ENCODE assay signal across 27 cellular contexts in the genomic region with DNA sequence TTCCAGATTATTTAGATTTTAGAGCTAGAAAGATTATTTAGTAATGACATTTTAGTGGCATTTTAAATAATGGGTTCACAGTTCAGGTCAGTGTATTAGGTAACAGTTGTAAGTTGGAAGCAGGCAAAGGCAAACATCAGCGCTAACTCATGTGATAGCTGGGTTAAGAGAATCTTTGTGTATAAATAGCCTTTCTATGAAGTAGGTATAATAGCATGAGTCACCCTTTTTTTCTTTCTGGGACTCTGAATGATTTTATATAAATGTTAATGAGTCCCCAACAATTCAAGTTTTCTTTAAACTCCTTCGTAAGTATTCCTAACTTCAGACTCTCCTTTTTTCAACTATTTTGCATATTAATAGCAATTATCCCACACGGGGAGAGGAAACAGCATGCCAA.
DNase-seq lines count a peak whose midpoint lies in the region; ATAC-seq, FAIRE-seq and TF ChIP-seq lines count a peak whose summit lies in the region.
"Had no signal": no experiment of that assay in that cellular context is flagged by ENCODE, and none has a peak within 500 bp of the region (broad histone marks: within the 10 kb centered on the region; RNA-seq: fewer than 3 reads in every experiment).

No MANE protein-coding gene starts in this region.

- no peaks in the 10 kb centered on the region for H3K36me3 Mint-ChIP-seq in astrocyte (ENCODE audit: low read depth, unreplicated experiment)
- H3K36me3 Mint-ChIP-seq: activated naive CD8-positive, alpha-beta T cell treated with anti-CD3 and anti-CD28 coated beads, Interleukin-2, amount 10 ng/mL, durations not matched to agents 7 days and 5 days; IgD-negative memory B cell had no signal

- H3K4me3 Mint-ChIP-seq in astrocyte (ENCODE audit: unreplicated experiment) = no peak overlapping the region
- H3K4me3 Mint-ChIP-seq: activated CD4-positive, alpha-beta T cell treated with anti-CD3 and anti-CD28 coated beads, Interleukin-2, amount 10 ng/mL, durations not matched to agents 24 days and 14 days; activated naive CD8-positive, alpha-beta T cell treated with anti-CD3 and anti-CD28 coated beads, Interleukin-2, amount 10 ng/mL, durations not matched to agents 7 days and 5 days; dendritic cell treated with granulocyte-macrophage colony-stimulating factor and Interleukin-4, amounts not matched to agents 40 ng/mL and 50 ng/mL, for 4 days; IgD-negative memory B cell; natural killer cell; stimulated activated naive CD8-positive, alpha-beta T cell treated with anti-CD3 and anti-CD28 coated beads, Interleukin-15, amount 100 ng/mL, for 72 hours; type B pancreatic cell had no signal

- H3K27me3 ChIP-seq in astrocyte (ENCODE audit: insufficient read depth, low read length) (no peaks in the 10 kb centered on the region), breast epithelium (no peaks in the 10 kb centered on the region)
- H3K27me3 ChIP-seq: BE2C, brain microvascular endothelial cell, spleen had no signal

- H3K36me3 ChIP-seq in astrocyte (ENCODE audit: insufficient read depth, low read length) (no peaks in the 10 kb centered on the region), breast epithelium (no peaks in the 10 kb centered on the region)
- H3K36me3 ChIP-seq: BE2C, brain microvascular endothelial cell, prostate gland, spleen had no signal

- no peak overlapping the region for H2AFZ ChIP-seq in astrocyte (ENCODE audit: low read depth, low read length)

- H3K4me2 ChIP-seq in astrocyte (ENCODE audit: low read length) = peak overlapping the region; percentile 10

- H3K9me3 ChIP-seq in astrocyte (ENCODE audit: insufficient read depth, low read depth, low read length) (no peaks in the 10 kb centered on the region), breast epithelium (peaks cover 0 to 9% of the 10 kb centered on the region in 2 donors)
- H3K9me3 ChIP-seq: BE2C, prostate gland had no signal

- H3K9ac ChIP-seq in astrocyte (ENCODE audit: low read length) = no peak overlapping the region

- DNase-seq in DMS153 (lab: John Stamatoyannopoulos, UW) (peak; percentile 19), DMS153 treated with DMSO at 0.1 percent for 48 hours (lab: John Stamatoyannopoulos, UW; ENCODE audit: unreplicated experiment) (no peak), astrocyte (ENCODE audit: low read depth) (peak; percentile 53), left lobe of liver (ENCODE audit: low spot score) (peak; percentile 53), putamen (ENCODE audit: low spot score) (peak; percentile 13), breast epithelium (ENCODE audit: low spot score in 2 of 2) (no peak)
- DNase-seq: activated CD4-positive, alpha-beta T cell treated with anti-CD3 and anti-CD28 coated beads, Interleukin-2, amount 10 ng/mL, durations not matched to agents 24 days and 14 days; activated naive CD8-positive, alpha-beta T cell treated with anti-CD3 and anti-CD28 coated beads, Interleukin-2, amount 10 ng/mL, durations not matched to agents 7 days and 5 days; BE2C; brain microvascular endothelial cell; Calu3; natural killer cell; NCI-H510A treated with DMSO at 0.1 percent for 48 hours; SHP77 treated with DMSO at 0.1 percent for 48 hours; spleen; stimulated activated CD4-positive, alpha-beta T cell treated with anti-CD3 and anti-CD28 coated beads, Interleukin-4, amount 100 ng/mL, for 4 hours; stimulated activated naive CD8-positive, alpha-beta T cell treated with anti-CD3 and anti-CD28 coated beads, Interleukin-15, amount 100 ng/mL, for 72 hours; T-helper 1 cell had no signal

- TF ChIP-seq CTCF in astrocyte (IDR thresholded peaks at IDR 0.05; ENCODE audit: insufficient read depth, low read depth, low read length) = no peak
- no peak for TF ChIP-seq CTCF in breast epithelium (IDR thresholded peaks at IDR 0.05)

- FAIRE-seq in astrocyte (lab: Jason Lieb, UNC) = no peak
- FAIRE-seq: GM18507 had no signal

- peaks cover 3% of the 10 kb centered on the region for H3K9me3 Mint-ChIP-seq in astrocyte (ENCODE audit: unreplicated experiment)
- H3K9me3 Mint-ChIP-seq: activated CD4-positive, alpha-beta T cell treated with anti-CD3 and anti-CD28 coated beads, Interleukin-2, amount 10 ng/mL, durations not matched to agents 24 days and 14 days; activated T-helper 2 cell treated with anti-CD3 and anti-CD28 coated beads, Interferon-gamma antibody, Interleukin-2, Interleukin-4, amounts not matched to agents 10 μg/mL and 5 μg/mL and 100 μg/mL, durations not matched to agents 14 hours and 24 hours and 36 hours had no signal

- no peaks in the 10 kb centered on the region for H3K79me2 ChIP-seq in astrocyte (ENCODE audit: insufficient read depth, low read length)

- no peaks in the 10 kb centered on the region for H3K4me1 ChIP-seq in astrocyte (ENCODE audit: insufficient read depth, low read length)
- no peaks in the 10 kb centered on the region for H3K4me1 ChIP-seq in breast epithelium
- H3K4me1 ChIP-seq: BE2C, prostate gland, spleen had no signal

- ATAC-seq in left lobe of liver = peak; percentile 64
- ATAC-seq in HG02642 (IDR thresholded peaks at IDR 0.05; ENCODE audit: poor library complexity, unreplicated experiment) = no peak
- ATAC-seq in GM19467 (IDR thresholded peaks at IDR 0.05; ENCODE audit: unreplicated experiment) = no peak
- ATAC-seq: natural killer cell; stimulated activated naive CD8-positive, alpha-beta T cell treated with anti-CD3 and anti-CD28 coated beads, Interleukin-15, amount 100 ng/mL, for 72 hours had no signal

- H3K4me3 ChIP-seq in astrocyte (ENCODE audit: insufficient read depth, low read depth, low read length) = no peak overlapping the region
- no peak overlapping the region for H3K4me3 ChIP-seq in breast epithelium
- H3K4me3 ChIP-seq: prostate gland, spleen had no signal

- intact Hi-C loops in breast epithelium (cut with DNase I; ENCODE audit: low total_unique reads) = no loop called here

- H3K27ac Mint-ChIP-seq in astrocyte (ENCODE audit: unreplicated experiment) = no peak overlapping the region
- H3K27ac Mint-ChIP-seq: activated CD4-positive, alpha-beta T cell treated with anti-CD3 and anti-CD28 coated beads, Interleukin-2, amount 10 ng/mL, durations not matched to agents 24 days and 14 days; activated naive CD8-positive, alpha-beta T cell treated with anti-CD3 and anti-CD28 coated beads, Interleukin-2, amount 10 ng/mL, durations not matched to agents 7 days and 5 days; activated T-helper 2 cell treated with anti-CD3 and anti-CD28 coated beads, Interferon-gamma antibody, Interleukin-2, Interleukin-4, amounts not matched to agents 10 μg/mL and 5 μg/mL and 100 μg/mL, durations not matched to agents 14 hours and 24 hours and 36 hours; dendritic cell treated with granulocyte-macrophage colony-stimulating factor and Interleukin-4, amounts not matched to agents 40 ng/mL and 50 ng/mL, for 4 days; IgD-negative memory B cell; natural killer cell; stimulated activated naive CD8-positive, alpha-beta T cell treated with anti-CD3 and anti-CD28 coated beads, Interleukin-15, amount 100 ng/mL, for 72 hours; type B pancreatic cell had no signal

- H3K27me3 Mint-ChIP-seq in astrocyte (ENCODE audit: low read depth, unreplicated experiment) = no peaks in the 10 kb centered on the region
- H3K27me3 Mint-ChIP-seq: activated CD4-positive, alpha-beta T cell treated with anti-CD3 and anti-CD28 coated beads, Interleukin-2, amount 10 ng/mL, durations not matched to agents 24 days and 14 days; dendritic cell treated with granulocyte-macrophage colony-stimulating factor and Interleukin-4, amounts not matched to agents 40 ng/mL and 50 ng/mL, for 4 days; IgD-negative memory B cell; stimulated activated naive CD8-positive, alpha-beta T cell treated with anti-CD3 and anti-CD28 coated beads, Interleukin-15, amount 100 ng/mL, for 72 hours; type B pancreatic cell had no signal

- TF ChIP-seq POLR2A in breast epithelium (IDR thresholded peaks at IDR 0.05) = no peak

- H3K27ac ChIP-seq in astrocyte (ENCODE audit: low read depth, low read length) = no peak overlapping the region
- no peak overlapping the region for H3K27ac ChIP-seq in breast epithelium
- H3K27ac ChIP-seq: 22Rv1, brain microvascular endothelial cell, prostate gland, spleen had no signal

- H4K20me1 ChIP-seq in astrocyte (ENCODE audit: insufficient read depth, low read length) = no peaks in the 10 kb centered on the region

- peaks cover 8% of the 10 kb centered on the region for H3K4me1 Mint-ChIP-seq in astrocyte (ENCODE audit: low read depth, unreplicated experiment)
- H3K4me1 Mint-ChIP-seq: activated CD4-positive, alpha-beta T cell treated with anti-CD3 and anti-CD28 coated beads, Interleukin-2, amount 10 ng/mL, durations not matched to agents 24 days and 14 days; activated naive CD8-positive, alpha-beta T cell treated with anti-CD3 and anti-CD28 coated beads, Interleukin-2, amount 10 ng/mL, durations not matched to agents 7 days and 5 days; IgD-negative memory B cell; natural killer cell; stimulated activated naive CD8-positive, alpha-beta T cell treated with anti-CD3 and anti-CD28 coated beads, Interleukin-15, amount 100 ng/mL, for 72 hours had no signal

Comparison
In these comparisons a context has a peak if more than half of its experiments do, and no peak if none do; other contexts are left out.
1. DNase-seq: peak in DMS153 (single experiment), astrocyte (single experiment), left lobe of liver (single experiment) and putamen (single experiment); none in DMS153 treated with DMSO at 0.1 percent for 48 hours (single experiment) and breast epithelium (0 of 2).